ENCODE assay signal across 15 cellular contexts in genomic region chr5:39433838-39434237, GRCh38. TPM values are rescaled to one million over a fixed set of nuclear protein-coding genes. Genes with fewer than 3 reads are reported as not detected.
DNase-seq lines count a peak whose midpoint lies in the region; ATAC-seq and TF ChIP-seq lines count a peak whose summit lies in the region.
"Had no signal": no experiment of that assay in that cellular context is flagged by ENCODE, and none has a peak within 500 bp of the region (broad histone marks: within the 10 kb centered on the region; RNA-seq: fewer than 3 reads in every experiment).

No MANE protein-coding gene starts in this region.

- intact Hi-C loops in testis (cut with DNase I; ENCODE audit: low total_unique reads), result no loop called here

- 57% methylated on average over 4 of the region's 4 CpGs for WGBS in hepatocyte (ENCODE audit: low lambda C conversion rate, missing lambda C conversion rate)
- WGBS in mesenchymal stem cell, result no CpG with 5 or more reads among the region's 4 CpGs
- WGBS in testis, 2 donors, result 50 to 70% methylated on average over 4 of the region's 4 CpGs

- no peak overlapping the region for H2AFZ ChIP-seq in hepatocyte
- no peak overlapping the region for H2AFZ ChIP-seq in mesenchymal stem cell (ENCODE audit: low read depth, low read length)
- H2AFZ ChIP-seq: GM23248 had no signal

- H2AK5ac ChIP-seq in mesenchymal stem cell (ENCODE audit: low read length, severe bottlenecking), result no peak overlapping the region

- H3K4ac ChIP-seq in mesenchymal stem cell (ENCODE audit: low read depth in 1 of 2, low read length in 2 of 2), result no peak overlapping the region

- H3K9me3 ChIP-seq in hepatocyte (ENCODE audit: low read depth) (no peaks in the 10 kb centered on the region), mesenchymal stem cell (ENCODE audit: control insufficient read depth, low read length) (no peaks in the 10 kb centered on the region), testis (no peaks in the 10 kb centered on the region)
- H3K9me3 ChIP-seq: BLaER1 treated with 17β-estradiol and CSF1 and Interleukin-3, amounts not matched to agents 10 nM and 100 nM had no signal

- no peak overlapping the region for H4K8ac ChIP-seq in mesenchymal stem cell (ENCODE audit: low read length)

- peak overlapping the region; percentile 92 for H3K27ac ChIP-seq in hepatocyte
- H3K27ac ChIP-seq in mesenchymal stem cell (ENCODE audit: low read length, poor library complexity, severe bottlenecking), result peak overlapping the region; percentile 73
- H3K27ac ChIP-seq in testis, result no peak overlapping the region
- H3K27ac ChIP-seq: BLaER1 treated with 17β-estradiol and CSF1 and Interleukin-3, amounts not matched to agents 10 nM and 100 nM; GM23248; HL-60 had no signal

- no peaks in the 10 kb centered on the region for H3K36me3 ChIP-seq in hepatocyte (replicated peaks; ENCODE audit: insufficient read depth, low read depth)
- H3K36me3 ChIP-seq in mesenchymal stem cell (ENCODE audit: control insufficient read depth in 1 of 2, insufficient read depth in 2 of 2, low read depth in 1 of 2, low read length in 2 of 2), result no peaks in the 10 kb centered on the region
- no peaks in the 10 kb centered on the region for H3K36me3 ChIP-seq in testis (ENCODE audit: low read depth, missing control alignments)
- H3K36me3 ChIP-seq: BLaER1 treated with 17β-estradiol and CSF1 and Interleukin-3, amounts not matched to agents 10 nM and 100 nM had no signal

- no peak overlapping the region for H2BK15ac ChIP-seq in mesenchymal stem cell (ENCODE audit: low read depth, poor library complexity, severe bottlenecking)

- no peak overlapping the region for H4K91ac ChIP-seq in mesenchymal stem cell (ENCODE audit: low read length)

- H3K9me2 ChIP-seq in hepatocyte (replicated peaks; ENCODE audit: insufficient read depth), result no peaks in the 10 kb centered on the region

- TF ChIP-seq CTCF in hepatocyte (IDR thresholded peaks at IDR 0.05; ENCODE audit: poor library complexity), result no peak
- TF ChIP-seq CTCF in testis (IDR thresholded peaks at IDR 0.05), result no peak

- no peak for TF ChIP-seq POLR2A in testis (IDR thresholded peaks at IDR 0.05)

- H4K20me1 ChIP-seq in hepatocyte (ENCODE audit: insufficient read depth, poor library complexity, severe bottlenecking), result no peaks in the 10 kb centered on the region
- H4K20me1 ChIP-seq: BLaER1 treated with 17β-estradiol and CSF1 and Interleukin-3, amounts not matched to agents 10 nM and 100 nM had no signal

- H3K27me3 ChIP-seq in hepatocyte (no peaks in the 10 kb centered on the region), mesenchymal stem cell (ENCODE audit: control insufficient read depth in 1 of 2, insufficient read depth in 1 of 2, low read length in 2 of 2) (no peaks in the 10 kb centered on the region), testis (no peaks in the 10 kb centered on the region)
- H3K27me3 ChIP-seq: BLaER1 treated with 17β-estradiol and CSF1 and Interleukin-3, amounts not matched to agents 10 nM and 100 nM had no signal

- peaks cover 17% of the 10 kb centered on the region for H3K4me1 ChIP-seq in hepatocyte (ENCODE audit: insufficient read depth)
- H3K4me1 ChIP-seq in mesenchymal stem cell (ENCODE audit: control insufficient read depth, insufficient read depth, low read depth, low read length), result no peaks in the 10 kb centered on the region
- no peaks in the 10 kb centered on the region for H3K4me1 ChIP-seq in testis

- H2BK12ac ChIP-seq in mesenchymal stem cell (ENCODE audit: low read length in 2 of 2), result no peak overlapping the region

- no peaks in the 10 kb centered on the region for H3K79me2 ChIP-seq in hepatocyte

- no peak overlapping the region for H3K4me3 ChIP-seq in hepatocyte
- H3K4me3 ChIP-seq in mesenchymal stem cell (ENCODE audit: insufficient read depth in 1 of 2, low read depth in 1 of 2, low read length in 2 of 2), result no peak overlapping the region
- H3K4me3 ChIP-seq in testis, result no peak overlapping the region
- H3K4me3 ChIP-seq: BLaER1 treated with 17β-estradiol and CSF1 and Interleukin-3, amounts not matched to agents 10 nM and 100 nM; GM23248 had no signal

- H3K18ac ChIP-seq in mesenchymal stem cell (ENCODE audit: low read depth in 1 of 2, low read length in 2 of 2), result no peak overlapping the region

- H2BK120ac ChIP-seq in mesenchymal stem cell (ENCODE audit: low read depth, low read length), result no peak overlapping the region

- ATAC-seq in GM19395 (IDR thresholded peaks at IDR 0.05; ENCODE audit: unreplicated experiment), result no peak
- no peak for ATAC-seq in HG03432 (IDR thresholded peaks at IDR 0.05; ENCODE audit: unreplicated experiment)
- ATAC-seq: CD8-positive, alpha-beta T cell had no signal

- no peak overlapping the region for H3K23ac ChIP-seq in mesenchymal stem cell (ENCODE audit: low read length in 2 of 2)

- DNase-seq in astrocyte of the hippocampus (ENCODE audit: low read depth, low spot score) (peak; percentile 29), hepatocyte (ENCODE audit: low spot score) (no peak), mesenchymal stem cell (no peak), retina (peak; percentile 19), testis (no peak)
- DNase-seq: Calu3; CD8-positive, alpha-beta T cell; DMS79 treated with DMSO at 0.1 percent for 48 hours; GF-D8; GM23248; HCEC 1CT had no signal

- H3K4me2 ChIP-seq in hepatocyte (no peak overlapping the region), mesenchymal stem cell (ENCODE audit: low read length, poor library complexity, severe bottlenecking) (no peak overlapping the region)

- no peak overlapping the region for H3K9ac ChIP-seq in mesenchymal stem cell (ENCODE audit: low read length)
- H3K9ac ChIP-seq: BLaER1 treated with 17β-estradiol and CSF1 and Interleukin-3, amounts not matched to agents 10 nM and 100 nM; GM23248 had no signal

- no peak overlapping the region for H3K14ac ChIP-seq in mesenchymal stem cell (ENCODE audit: low read length in 2 of 2)

- no peaks in the 10 kb centered on the region for H3K79me1 ChIP-seq in mesenchymal stem cell (replicated peaks; ENCODE audit: low read length, poor library complexity, severe bottlenecking)

- H2BK5ac ChIP-seq in mesenchymal stem cell (ENCODE audit: low read depth, low read length, poor library complexity, severe bottlenecking), result no peak overlapping the region

RNA-seq across cellular contexts. Expression of gene DAB2, which starts 9.1 kb away (rescaled TPM):
- 98.9 and 115 TPM in 2 replicates for total RNA-seq in hepatocyte
- polyA plus RNA-seq in hepatocyte, result 130 TPM in 2 replicates
- 87.8 TPM for polyA plus RNA-seq in mesenchymal stem cell (2013, experiment 1 of 2)
- polyA plus RNA-seq in mesenchymal stem cell (2013, experiment 2 of 2), result 86.6 TPM
- 10 to 100 TPM; 12.9 to 56.2 TPM for total RNA-seq in testis
- 29.7 TPM for polyA plus RNA-seq in testis (ENCODE audit: insufficient read depth, low read depth, low replicate concordance)
- total RNA-seq: CD8-positive, alpha-beta T cell had no signal

Comparison
In these comparisons a context has a peak if more than half of its experiments do, and no peak if none do; other contexts are left out.
1. DNase-seq: peak in astrocyte of the hippocampus (single experiment) and retina (single experiment); none in hepatocyte (single experiment), mesenchymal stem cell (single experiment) and testis (single experiment).
2. H3K27ac ChIP-seq: peak in hepatocyte (single experiment) and mesenchymal stem cell (single experiment); none in testis (0 of 2).